18 cellular contexts compared by ENCODE assay signal in the genomic region with DNA sequence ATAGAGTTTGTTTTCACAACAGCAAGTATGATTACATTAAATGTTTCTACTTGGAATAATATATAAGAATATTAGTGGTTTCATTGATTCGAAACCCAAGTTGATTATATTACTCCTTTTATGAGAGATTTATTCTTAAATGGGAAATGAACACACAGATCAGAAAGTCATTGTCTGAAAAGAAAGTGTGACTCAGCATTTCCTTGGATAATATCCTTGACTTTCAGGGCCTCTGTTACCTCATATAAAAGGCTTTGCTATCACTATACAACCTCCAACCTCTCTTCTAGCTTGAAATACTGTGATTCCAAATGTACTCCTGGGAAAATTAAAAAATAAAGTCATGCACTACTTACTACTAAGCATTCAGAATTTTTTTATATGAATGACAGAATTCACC.
DNase-seq lines count a peak whose midpoint lies in the region; ATAC-seq and TF ChIP-seq lines count a peak whose summit lies in the region.
"Had no signal": no experiment of that assay in that cellular context is flagged by ENCODE, and none has a peak within 500 bp of the region (broad histone marks: within the 10 kb centered on the region; RNA-seq: fewer than 3 reads in every experiment).

No MANE protein-coding gene starts in this region.

- no peak overlapping the region for H3K4me3 ChIP-seq in osteoblast (ENCODE audit: insufficient read depth, low read length)
- H3K4me3 ChIP-seq: BLaER1 treated with 17β-estradiol and CSF1 and Interleukin-3, amounts not matched to agents 10 nM and 100 nM; left lung; psoas muscle; thoracic aorta had no signal

- H3K4me1 ChIP-seq in osteoblast (ENCODE audit: insufficient read depth, low read length): peaks cover 15% of the 10 kb centered on the region
- H3K4me1 ChIP-seq: left lung, psoas muscle had no signal

- H3K4me2 ChIP-seq in osteoblast (ENCODE audit: insufficient read depth, low read length): no peak overlapping the region

- no peaks in the 10 kb centered on the region for H3K27me3 ChIP-seq in osteoblast (ENCODE audit: insufficient read depth, low read length)
- H3K27me3 ChIP-seq: BLaER1 treated with 17β-estradiol and CSF1 and Interleukin-3, amounts not matched to agents 10 nM and 100 nM; left lung had no signal

- no peak for ATAC-seq in HG02678 (IDR thresholded peaks at IDR 0.05; ENCODE audit: unreplicated experiment)
- ATAC-seq: left lung, psoas muscle had no signal

- H2AFZ ChIP-seq in osteoblast (ENCODE audit: low read length): no peak overlapping the region

- H3K27ac ChIP-seq in osteoblast (ENCODE audit: low read depth, low read length): no peak overlapping the region
- H3K27ac ChIP-seq: left lung, psoas muscle, thoracic aorta had no signal

- no peaks in the 10 kb centered on the region for H3K36me3 ChIP-seq in osteoblast (ENCODE audit: insufficient read depth, low read length)
- H3K36me3 ChIP-seq: BLaER1 treated with 17β-estradiol and CSF1 and Interleukin-3, amounts not matched to agents 10 nM and 100 nM; left lung; thoracic aorta had no signal

- no peaks in the 10 kb centered on the region for H3K9me3 ChIP-seq in osteoblast (ENCODE audit: low read depth, low read length)
- H3K9me3 ChIP-seq: left lung, psoas muscle, thoracic aorta had no signal

- no peaks in the 10 kb centered on the region for H4K20me1 ChIP-seq in osteoblast (ENCODE audit: insufficient read depth, low read length)
- H4K20me1 ChIP-seq: BLaER1 treated with 17β-estradiol and CSF1 and Interleukin-3, amounts not matched to agents 10 nM and 100 nM had no signal

- no peak for TF ChIP-seq CTCF in osteoblast (IDR thresholded peaks at IDR 0.05; ENCODE audit: extremely low read depth, low read depth, low read length)

- peak; percentile 45 for DNase-seq in ELR (ENCODE audit: low read depth)
- DNase-seq in NCI-H82 (lab: John Stamatoyannopoulos, UW): peak; percentile 73
- DNase-seq in dermis blood vessel endothelial cell: peak; percentile 84
- peak; percentile 80 for DNase-seq in osteoblast (ENCODE audit: insufficient read length, low spot score, missing footprints)
- DNase-seq in RKO (ENCODE audit: low spot score): no peak
- DNase-seq in DMS153 (lab: John Stamatoyannopoulos, UW): no peak
- no peak for DNase-seq in NCI-H526 (lab: John Stamatoyannopoulos, UW)
- DNase-seq: activated CD4-positive, CD25-positive, alpha-beta regulatory T cell treated with anti-CD3 and anti-CD28 coated beads, Interleukin-2, amount 50 U/mL, for 72 hours; hippocampal formation; left lung; naive B cell; NCI-H1105; NCI-H446; psoas muscle; RPMI8226 had no signal

- no peaks in the 10 kb centered on the region for H3K79me2 ChIP-seq in osteoblast (ENCODE audit: insufficient read depth, low read length)

Comparison
In these comparisons a context has a peak if more than half of its experiments do, and no peak if none do; other contexts are left out.
1. DNase-seq: peak in ELR (single experiment), NCI-H82 (single experiment), dermis blood vessel endothelial cell (single experiment) and osteoblast (single experiment); none in RKO (single experiment), DMS153 (single experiment) and NCI-H526 (0 of 2).